Comparison of ENCODE assay signal across 8 cellular contexts in genomic region chrX:155767101-155767878, GRCh38.
DNase-seq lines count a peak whose midpoint lies in the region; ATAC-seq lines count a peak whose summit lies in the region.

No MANE protein-coding gene starts in this region.

- DNase-seq in NCI-H446 treated with DMSO at 0.1 percent for 48 hours (lab: John Stamatoyannopoulos, UW) (peak; percentile 2), NCI-H446 (lab: John Stamatoyannopoulos, UW) (no peak), NCI-H524 (lab: John Stamatoyannopoulos, UW) (peak; percentile 86 to 93), globus pallidus (ENCODE audit: low spot score) (peak; percentile 46), occipital lobe (lab: John Stamatoyannopoulos, UW) (peak; percentile 25)
- peak; percentile 1 for DNase-seq in activated T-helper 9 cell treated with anti-CD3 and anti-CD28 coated beads, Interleukin-2, amount 50 U/mL, for 16 hours (ENCODE audit: low read depth)

- ATAC-seq in GM18511 (IDR thresholded peaks at IDR 0.05; ENCODE audit: unreplicated experiment) (no peak), HG03025 (IDR thresholded peaks at IDR 0.05; ENCODE audit: low FRiP score, unreplicated experiment) (no peak)

Comparison
In these comparisons a context has a peak if more than half of its experiments do, and no peak if none do; other contexts are left out.
1. DNase-seq: peak in NCI-H446 treated with DMSO at 0.1 percent for 48 hours (single experiment), NCI-H524 (2 of 2), activated T-helper 9 cell treated with anti-CD3 and anti-CD28 coated beads, Interleukin-2, amount 50 U/mL, for 16 hours (single experiment), globus pallidus (single experiment) and occipital lobe (single experiment); none in NCI-H446 (0 of 2).